Comparison of ENCODE assay signal across 8 cellular contexts in the genomic region with DNA sequence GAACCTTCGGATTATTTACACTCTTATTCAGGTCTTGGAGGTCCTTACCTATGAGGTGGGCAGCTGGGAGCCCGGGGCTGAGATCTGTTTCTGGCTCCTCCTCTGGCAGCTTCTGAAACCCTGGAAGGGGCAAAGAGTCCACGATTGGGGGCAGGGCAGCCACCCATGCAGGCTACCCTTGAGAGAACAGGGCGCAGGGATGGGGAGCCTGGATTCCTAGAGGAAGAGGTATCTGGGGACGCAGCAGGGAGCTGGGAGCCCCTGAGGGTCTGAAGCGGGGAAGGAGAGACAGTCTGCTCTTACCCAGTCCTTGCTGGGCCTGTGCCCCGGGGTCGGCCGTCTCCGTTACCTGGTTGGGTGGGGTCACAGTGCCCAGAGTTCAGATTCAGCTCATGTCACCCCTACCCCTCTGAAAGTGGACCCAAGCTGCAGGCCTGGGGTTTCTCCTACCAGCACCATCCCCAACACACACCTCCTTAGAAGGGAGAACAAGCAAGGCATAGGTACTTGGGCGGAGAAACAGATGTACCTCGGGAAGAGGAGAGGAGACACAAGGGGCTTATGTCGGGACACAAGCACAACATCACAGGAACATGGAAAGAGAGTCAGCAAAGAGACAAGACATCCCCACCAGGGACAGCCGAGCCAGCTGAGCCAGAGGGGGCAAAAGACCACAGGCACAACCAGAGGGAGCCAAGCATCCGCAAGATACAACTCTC. TPM values are rescaled to one million over a fixed set of nuclear protein-coding genes. Genes with fewer than 3 reads are reported as not detected.
DNase-seq lines count a peak whose midpoint lies in the region; ATAC-seq and TF ChIP-seq lines count a peak whose summit lies in the region.

No MANE protein-coding gene starts in this region.

- no peaks in the 10 kb centered on the region for H3K27me3 ChIP-seq in HL-60 (ENCODE audit: insufficient read depth, poor library complexity, severe bottlenecking)
- H3K27me3 ChIP-seq in heart right ventricle, result no peaks in the 10 kb centered on the region
- H3K27me3 ChIP-seq in gastrocnemius medialis, result no peaks in the 10 kb centered on the region

- H3K27me3 Mint-ChIP-seq in activated CD8-positive, alpha-beta T cell treated with anti-CD3 and anti-CD28 coated beads for 36 hours, result no peaks in the 10 kb centered on the region

- in situ Hi-C loops in gastrocnemius medialis (cut with MboI; ENCODE audit: low sequenced_read_pairs in 4 of 4), result no loop called here

- H3K4me1 ChIP-seq in heart right ventricle (peaks cover 0 to 83% (median 13%) of the 10 kb centered on the region in 9 donors), gastrocnemius medialis (peaks cover 0 to 5% of the 10 kb centered on the region in 2 donors)

- WGBS in heart right ventricle, 2 donors, result 33 to 34% methylated on average over 15 of the region's 15 CpGs

- H3K36me3 Mint-ChIP-seq in activated CD8-positive, alpha-beta T cell treated with anti-CD3 and anti-CD28 coated beads for 36 hours (ENCODE audit: low read depth), result peaks cover 53% of the 10 kb centered on the region

- intact Hi-C loops in activated CD8-positive, alpha-beta T cell treated with anti-CD3 and anti-CD28 coated beads for 36 hours (cut with micrococcal nuclease), result loop anchor here (1.0 to 5.0 kb wide), 2 partner anchors 16 to 34 kb away; partner anchors contain the start of genes ATP6V1G2 and NFKBIL1
- intact Hi-C loops in heart right ventricle (cut with DNase I) (loop anchor here in 6 of 10 donors (1.0 to 5.0 kb wide), 6 partner anchors 15 to 35 kb away; partner anchors contain the start of genes ATP6V1G2 (in 5 of the 6) and NFKBIL1 (in 5 of the 6)), gastrocnemius medialis (cut with DNase I; ENCODE audit: low total_unique reads) (loop anchor here (1.0 kb wide), 2 partner anchors 17 to 35 kb away; partner anchors contain the start of gene ATP6V1G2)

- H3K36me3 ChIP-seq in heart right ventricle (peaks cover 0 to 19% (median 0%) of the 10 kb centered on the region in 9 donors), gastrocnemius medialis (no peaks in the 10 kb centered on the region)

- H3K27ac Mint-ChIP-seq in activated CD8-positive, alpha-beta T cell treated with anti-CD3 and anti-CD28 coated beads for 36 hours, result peak overlapping the region; percentile 98

- POLR2A ChIA-PET in activated CD8-positive, alpha-beta T cell treated with anti-CD3 and anti-CD28 coated beads for 36 hours (lab: Charles Lee), result interaction anchor here (1.1 to 35.7 kb wide), 11 partner anchors 2 to 195 kb away, joined by 3 to 1181 read pairs (median 8); partner anchors contain the start of genes ATP6V1G2, DDX39B, LST1 and LTA

- ATAC-seq in activated CD8-positive, alpha-beta T cell treated with anti-CD3 and anti-CD28 coated beads for 36 hours, result no peak
- ATAC-seq in heart right ventricle (peak in 7 of 8 donors; percentile 23 to 75 (median 54)), gastrocnemius medialis (peak; percentile 9 to 18), GM19324 (IDR thresholded peaks at IDR 0.05; ENCODE audit: low FRiP score, unreplicated experiment) (no peak)

- no peak for DNase-seq in HL-60 (ENCODE audit: low read depth in 1 of 2, low spot score in 1 of 2)
- no peak for DNase-seq in activated CD8-positive, alpha-beta T cell treated with anti-CD3 and anti-CD28 coated beads for 36 hours
- no peak for DNase-seq in heart right ventricle
- no peak for DNase-seq in gastrocnemius medialis
- DNase-seq in SW480 (ENCODE audit: low spot score), result no peak
- DNase-seq in NOMO-1 (lab: John Stamatoyannopoulos, UW; ENCODE audit: unreplicated experiment in 2 of 2), result no peak
- DNase-seq in stimulated activated CD4-positive, alpha-beta T cell treated with anti-CD3 and anti-CD28 coated beads, Interleukin-4, amount 100 ng/mL, for 4 hours, result no peak

- peak overlapping the region; percentile 89 for H3K27ac ChIP-seq in HL-60 (replicated peaks)
- H3K27ac ChIP-seq in heart right ventricle, result peak overlapping the region; percentile 41 to 94 (median 86)
- peak overlapping the region; percentile 74 to 84 (median 77) for H3K27ac ChIP-seq in gastrocnemius medialis

- no peaks in the 10 kb centered on the region for H3K9me3 Mint-ChIP-seq in activated CD8-positive, alpha-beta T cell treated with anti-CD3 and anti-CD28 coated beads for 36 hours

- H3K9me3 ChIP-seq in heart right ventricle (no peaks in the 10 kb centered on the region), gastrocnemius medialis (no peaks in the 10 kb centered on the region)

- CTCF ChIA-PET in activated CD8-positive, alpha-beta T cell treated with anti-CD3 and anti-CD28 coated beads for 36 hours (lab: Charles Lee), result interaction anchor here (1.5 to 56.2 kb wide), 4 partner anchors 10 to 58 kb away, joined by 3 to 2542 read pairs (median 1274); partner anchors contain the start of genes ATP6V1G2, DDX39B, LST1 and LTA

- H3K4me1 Mint-ChIP-seq in activated CD8-positive, alpha-beta T cell treated with anti-CD3 and anti-CD28 coated beads for 36 hours (ENCODE audit: low read depth), result peaks cover 54% of the 10 kb centered on the region

- H3K4me3 ChIP-seq in HL-60 (replicated peaks; ENCODE audit: insufficient read depth, low read length) (peak overlapping the region; percentile 55), heart right ventricle (peak overlapping the region; percentile 36 to 97 (median 82)), gastrocnemius medialis (peak overlapping the region; percentile 67 to 96 (median 90))

- peak overlapping the region; percentile 96 for H3K4me3 Mint-ChIP-seq in activated CD8-positive, alpha-beta T cell treated with anti-CD3 and anti-CD28 coated beads for 36 hours

- TF ChIP-seq CTCF in HL-60 (IDR thresholded peaks at IDR 0.05; ENCODE audit: insufficient read depth, low read length) (no peak), heart right ventricle (IDR thresholded peaks at IDR 0.05) (no peak), gastrocnemius medialis (IDR thresholded peaks at IDR 0.05 in 4 of 5, conservative IDR thresholded peaks at IDR 0.05 in 1 of 5) (no peak)
- no peak for TF ChIP-seq CTCF in activated CD8-positive, alpha-beta T cell treated with anti-CD3 and anti-CD28 coated beads for 36 hours (IDR thresholded peaks at IDR 0.05)

- no peak for TF ChIP-seq POLR2A in gastrocnemius medialis (IDR thresholded peaks at IDR 0.05)

RNA-seq across cellular contexts. Expression of gene LTB, which starts 0.6 kb away (rescaled TPM):
- total RNA-seq in activated CD8-positive, alpha-beta T cell treated with anti-CD3 and anti-CD28 coated beads for 36 hours, result 100 to 1,000 TPM; 368 to 375 TPM
- total RNA-seq in heart right ventricle (1 to 10 TPM in 3 of 10 donors, under 1 TPM in 6, not detected in 1; 0.26 to 10.0 (median 0.67) TPM), gastrocnemius medialis (not detected)
- under 1 TPM; 0.51 to 0.65 TPM for polyA plus RNA-seq in heart right ventricle

RNA-seq across cellular contexts. Expression of gene LST1, which starts 4.4 kb away (rescaled TPM):
- total RNA-seq in activated CD8-positive, alpha-beta T cell treated with anti-CD3 and anti-CD28 coated beads for 36 hours, result 10 to 100 TPM; 40.4 to 43.6 TPM
- total RNA-seq in heart right ventricle (10 to 100 TPM in 1 of 10 donors, 1 to 10 TPM in 9; 2.6 to 35.6 (median 3.9) TPM), gastrocnemius medialis (10 to 100 TPM in 1 of 4 donors, 1 to 10 TPM in 2, not detected in 1; 1.6 to 22.3 (median 4.1) TPM)
- 1 to 10 TPM; 6.5 to 8.7 TPM for polyA plus RNA-seq in heart right ventricle

RNA-seq across cellular contexts. Expression of gene TNF, which starts 6.3 kb away (rescaled TPM):
- total RNA-seq in activated CD8-positive, alpha-beta T cell treated with anti-CD3 and anti-CD28 coated beads for 36 hours, result 10 to 100 TPM; 89.2 to 92.5 TPM
- total RNA-seq in heart right ventricle (1 to 10 TPM in 2 of 10 donors, under 1 TPM in 7, not detected in 1; 0.33 to 3.0 (median 0.61) TPM), gastrocnemius medialis (under 1 TPM in 2 of 4 donors, not detected in 2; 0.23 to 0.87 TPM)
- polyA plus RNA-seq in heart right ventricle, result under 1 TPM; 0.16 to 0.51 TPM

RNA-seq across cellular contexts. Expression of gene LTA, which starts 9.6 kb away (rescaled TPM):
- 100 to 1,000 TPM; 713 to 724 TPM for total RNA-seq in activated CD8-positive, alpha-beta T cell treated with anti-CD3 and anti-CD28 coated beads for 36 hours
- under 1 TPM in 2 of 10 donors, not detected in 8; 0.15 to 0.86 TPM for total RNA-seq in heart right ventricle
- under 1 TPM; 0.06 to 0.44 TPM for polyA plus RNA-seq in heart right ventricle
- not detected for total RNA-seq in gastrocnemius medialis

RNA-seq across cellular contexts. Expression of gene NCR3, which starts 11.1 kb away (rescaled TPM):
- total RNA-seq in activated CD8-positive, alpha-beta T cell treated with anti-CD3 and anti-CD28 coated beads for 36 hours, result 10 to 100 TPM; 60.1 to 60.3 TPM
- total RNA-seq in heart right ventricle (1 to 10 TPM in 1 of 10 donors, under 1 TPM in 2, not detected in 7; 0.31 to 1.0 (median 0.33) TPM), gastrocnemius medialis (not detected)
- not detected for polyA plus RNA-seq in heart right ventricle

Comparison
In these comparisons a context has a peak if more than half of its experiments do, and no peak if none do; other contexts are left out.
1. ATAC-seq: peak in heart right ventricle (7 of 8) and gastrocnemius medialis (2 of 2); none in activated CD8-positive, alpha-beta T cell treated with anti-CD3 and anti-CD28 coated beads for 36 hours (single experiment) and GM19324 (single experiment).
2. RNA of gene LTB, which starts 0.6 kb away (total RNA-seq): 368 to 375 TPM in activated CD8-positive, alpha-beta T cell treated with anti-CD3 and anti-CD28 coated beads for 36 hours; 0.26 to 10.0 TPM in heart right ventricle and not detected in gastrocnemius medialis; every median in the first group is over 10 times any median in the second.
3. RNA of gene TNF, which starts 6.3 kb away (total RNA-seq): 89.2 to 92.5 TPM in activated CD8-positive, alpha-beta T cell treated with anti-CD3 and anti-CD28 coated beads for 36 hours; 0.33 to 3.0 TPM in heart right ventricle and 0.23 to 0.87 TPM in gastrocnemius medialis; every median in the first group is over 10 times any median in the second.
4. Peak in every context shown above with its lines, with median percentiles within 50 percentile points of each other: H3K27ac ChIP-seq and H3K4me3 ChIP-seq.